21 cellular contexts compared by ENCODE assay signal in the genomic region with DNA sequence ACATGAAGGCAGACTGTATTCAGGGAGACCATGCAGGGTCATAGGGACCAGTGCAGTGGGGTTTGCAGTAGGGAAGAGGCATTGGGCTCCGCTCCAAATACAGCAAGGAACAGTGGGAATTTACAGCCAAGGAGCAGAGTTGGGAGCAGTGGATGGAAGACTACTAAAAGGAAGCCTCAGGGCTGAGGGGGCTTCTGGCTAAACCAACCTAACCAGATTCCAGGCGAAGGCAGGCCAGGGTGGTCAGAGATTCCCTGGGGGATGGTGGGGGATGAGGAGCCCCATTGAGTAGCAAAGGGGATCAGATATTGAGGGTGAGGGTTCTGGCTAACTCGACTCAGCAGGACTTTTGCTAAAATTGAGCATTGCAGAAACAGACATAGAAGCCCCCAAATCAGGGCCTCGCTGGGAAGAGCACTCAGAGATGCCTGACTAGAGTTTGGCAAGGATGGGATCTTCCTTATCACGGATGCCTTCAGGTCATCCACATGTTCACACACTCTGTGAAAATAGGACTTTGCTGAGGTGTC.
"Had no signal": no experiment of that assay in that cellular context is flagged by ENCODE, and none has a peak within 500 bp of the region (broad histone marks: within the 10 kb centered on the region; RNA-seq: fewer than 3 reads in every experiment).

No MANE protein-coding gene starts in this region.

- H3K27me3 ChIP-seq: adrenal gland, ascending aorta, brain microvascular endothelial cell, gastrocnemius medialis had no signal

- H3K36me3 ChIP-seq: adrenal gland, ascending aorta, brain microvascular endothelial cell, esophagus squamous epithelium, gastrocnemius medialis, thoracic aorta had no signal

- H3K4me1 ChIP-seq: adrenal gland, ascending aorta had no signal

- H3K9me3 ChIP-seq: adrenal gland, ascending aorta, esophagus squamous epithelium, gastrocnemius medialis, mucosa of descending colon, thoracic aorta had no signal

- ATAC-seq: activated T-cell treated with anti-CD3 and anti-CD28 coated beads, Interleukin-2, amount 50 U/mL, for 4 hours; gastrocnemius medialis; left cardiac atrium; sciatic nerve; stimulated activated naive B cell treated with anti-CD40 and anti-IgM and Interleukin-4, amounts not matched to agents 10 μg/mL and 1 μg/mL and 100 μg/mL, for 72 hours had no signal

- FAIRE-seq: islet of Langerhans, small intestine had no signal

- H3K27ac ChIP-seq: adrenal gland, ascending aorta, brain microvascular endothelial cell, gastrocnemius medialis, thoracic aorta had no signal

- DNase-seq: activated CD4-positive, alpha-beta T cell treated with anti-CD3 and anti-CD28 coated beads, Interleukin-2, amount 50 U/mL, for 4 hours; activated CD8-positive, alpha-beta memory T cell treated with anti-CD3 and anti-CD28 coated beads, Interleukin-2, amount 50 U/mL, for 48 hours; activated naive CD4-positive, alpha-beta T cell; activated T-cell treated with anti-CD3 and anti-CD28 coated beads, Interleukin-2, amount 50 U/mL, for 4 hours; adrenal gland; brain microvascular endothelial cell; esophagus squamous epithelium; gastrocnemius medialis; left cardiac atrium; mesenchymal stem cell; mucosa of descending colon; nephron progenitor cell; occipital lobe; posterior cingulate gyrus; small intestine; stimulated activated naive B cell treated with anti-CD40 and anti-IgM and Interleukin-4, amounts not matched to agents 10 μg/mL and 1 μg/mL and 100 μg/mL, for 72 hours; T-helper 9 cell had no signal

- H3K4me3 ChIP-seq: adrenal gland, ascending aorta, esophagus squamous epithelium, gastrocnemius medialis, mucosa of descending colon, thoracic aorta had no signal
